In genomic region chr7:30074422-30075030, GRCh38 we compare ENCODE assay signal across 9 cellular contexts. TPM values are rescaled to one million over a fixed set of nuclear protein-coding genes. Genes with fewer than 3 reads are reported as not detected.
DNase-seq lines count a peak whose midpoint lies in the region; ATAC-seq and TF ChIP-seq lines count a peak whose summit lies in the region.
"Had no signal": no experiment of that assay in that cellular context is flagged by ENCODE, and none has a peak within 500 bp of the region (broad histone marks: within the 10 kb centered on the region; RNA-seq: fewer than 3 reads in every experiment).

No MANE protein-coding gene starts in this region.

- H3K4me3 ChIP-seq in Jurkat, Clone E6-1 (ENCODE audit: low read length), result no peak overlapping the region
- H3K4me3 ChIP-seq in fibroblast of the aortic adventitia (ENCODE audit: low read depth, low read length), result no peak overlapping the region

- no peaks in the 10 kb centered on the region for H3K27me3 Mint-ChIP-seq in type B pancreatic cell

- DNase-seq in DMS 273 treated with DMSO at 0.1 percent for 48 hours (lab: John Stamatoyannopoulos, UW) (peak; percentile 51), RKO (ENCODE audit: low spot score) (peak; percentile 73), fibroblast of the aortic adventitia (ENCODE audit: low read depth) (peak; percentile 69), type B pancreatic cell (ENCODE audit: extremely low spot score, unreplicated experiment) (no peak), posterior vena cava (ENCODE audit: low spot score) (no peak)
- DNase-seq in Jurkat, Clone E6-1 (ENCODE audit: low read depth, low spot score), result peak; percentile 50
- DNase-seq: left cardiac atrium had no signal

- no peaks in the 10 kb centered on the region for H3K4me1 Mint-ChIP-seq in type B pancreatic cell (ENCODE audit: unreplicated experiment)

- TF ChIP-seq CTCF in fibroblast of the aortic adventitia (IDR thresholded peaks at IDR 0.05; ENCODE audit: insufficient read depth, low read length), result peak; percentile 50
- TF ChIP-seq CTCF in type B pancreatic cell (conservative IDR thresholded peaks at IDR 0.05), result peak; percentile 62

- H3K4me3 Mint-ChIP-seq in type B pancreatic cell, result no peak overlapping the region

- ATAC-seq in GM19397 (IDR thresholded peaks at IDR 0.05; ENCODE audit: unreplicated experiment), result no peak
- ATAC-seq in HG03571 (IDR thresholded peaks at IDR 0.05; ENCODE audit: unreplicated experiment), result no peak

- intact Hi-C loops in posterior vena cava (cut with DNase I), result no loop called here

- H3K36me3 Mint-ChIP-seq in type B pancreatic cell, result peaks cover 30% of the 10 kb centered on the region

- no peaks in the 10 kb centered on the region for H3K9me3 Mint-ChIP-seq in type B pancreatic cell

- H3K27ac Mint-ChIP-seq in type B pancreatic cell, result no peak overlapping the region

RNA-seq across cellular contexts. Expression of gene PLEKHA8, which starts 46.3 kb away (rescaled TPM):
- 25.2 TPM for polyA plus RNA-seq in Jurkat, Clone E6-1 (2012; ENCODE audit: insufficient read depth, insufficient read length)
- total RNA-seq in fibroblast of the aortic adventitia (ENCODE audit: low replicate concordance) (10.6 and 15.5 TPM in 2 replicates), type B pancreatic cell (ENCODE audit: low replicate concordance) (27.7 and 46.0 TPM in 2 replicates), posterior vena cava (10 to 100 TPM; 11.1 to 13.0 TPM)

RNA-seq across cellular contexts. Expression of gene FKBP14, which starts 48.0 kb away (rescaled TPM):
- polyA plus RNA-seq in Jurkat, Clone E6-1 (2012; ENCODE audit: insufficient read depth, insufficient read length), result 7.3 TPM
- total RNA-seq in fibroblast of the aortic adventitia (ENCODE audit: low replicate concordance), result 39.9 and 57.5 TPM in 2 replicates
- total RNA-seq in type B pancreatic cell (ENCODE audit: low replicate concordance), result 18.3 and 22.6 TPM in 2 replicates
- 10 to 100 TPM; 25.4 to 27.9 TPM for total RNA-seq in posterior vena cava

Comparison
In these comparisons a context has a peak if more than half of its experiments do, and no peak if none do; other contexts are left out.
1. DNase-seq: peak in DMS 273 treated with DMSO at 0.1 percent for 48 hours (single experiment), Jurkat, Clone E6-1 (single experiment), RKO (single experiment) and fibroblast of the aortic adventitia (single experiment); none in type B pancreatic cell (single experiment) and posterior vena cava (single experiment).